In the genomic region with DNA sequence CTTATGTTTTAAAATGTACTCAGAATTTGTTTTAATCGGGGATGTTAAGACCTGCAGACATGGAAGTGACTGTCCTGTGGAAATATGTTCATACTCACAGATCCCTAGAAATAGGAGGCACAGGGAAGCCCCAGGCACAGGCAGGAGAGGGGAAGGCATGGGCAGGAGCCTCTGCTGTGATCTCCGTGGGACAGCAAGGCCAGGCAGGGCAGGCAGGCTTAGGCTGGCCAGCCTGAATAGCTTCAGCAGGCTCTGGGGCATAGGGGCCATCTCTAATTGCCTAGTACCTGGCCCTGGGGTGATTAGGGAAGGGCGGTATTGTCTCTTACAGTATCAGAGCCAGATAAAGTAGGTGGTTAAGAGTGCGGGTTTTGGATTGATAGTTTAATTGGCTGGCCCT, we compare ENCODE assay signal across 27 cellular contexts. TPM values are rescaled to one million over a fixed set of nuclear protein-coding genes. Genes with fewer than 3 reads are reported as not detected.
"Had no signal": no experiment of that assay in that cellular context is flagged by ENCODE, and none has a peak within 500 bp of the region (broad histone marks: within the 10 kb centered on the region; RNA-seq: fewer than 3 reads in every experiment).

No MANE protein-coding gene starts in this region.

- H3K4me3 Mint-ChIP-seq: dendritic cell treated with granulocyte-macrophage colony-stimulating factor and Interleukin-4, amounts not matched to agents 40 ng/mL and 50 ng/mL, for 4 days; effector memory CD8-positive, alpha-beta T cell; endodermal cell had no signal

- H3K27ac Mint-ChIP-seq: dendritic cell treated with granulocyte-macrophage colony-stimulating factor and Interleukin-4, amounts not matched to agents 40 ng/mL and 50 ng/mL, for 4 days; effector memory CD8-positive, alpha-beta T cell; endodermal cell had no signal

- H3K4me3 ChIP-seq: colonic mucosa, coronary artery, dorsolateral prefrontal cortex, esophagus muscularis mucosa, esophagus squamous epithelium, gastrocnemius medialis, gastroesophageal sphincter, heart left ventricle, heart right ventricle had no signal

- H3K4me1 Mint-ChIP-seq: endodermal cell had no signal

- H3K36me3 ChIP-seq: colonic mucosa, esophagus muscularis mucosa, esophagus squamous epithelium, gastrocnemius medialis, gastroesophageal sphincter, heart left ventricle, heart right ventricle had no signal

- ATAC-seq: effector memory CD8-positive, alpha-beta T cell; esophagus mucosa; foreskin keratinocyte; gastrocnemius medialis; gastroesophageal sphincter; heart left ventricle; heart right ventricle had no signal

- H3K4me1 ChIP-seq: colonic mucosa, esophagus squamous epithelium, foreskin keratinocyte, gastrocnemius medialis, heart left ventricle, heart right ventricle had no signal

- H3K9me3 ChIP-seq: colonic mucosa, esophagus muscularis mucosa, gastrocnemius medialis, gastroesophageal sphincter, heart left ventricle had no signal

- DNase-seq: colonic mucosa; cortex of kidney; dermis blood vessel endothelial cell; dorsolateral prefrontal cortex; effector CD4-positive, alpha-beta T cell; effector CD8-positive, alpha-beta T cell; effector memory CD4-positive, alpha-beta T cell; effector memory CD8-positive, alpha-beta T cell; endodermal cell; erythroblast; esophagus squamous epithelium; foreskin fibroblast; foreskin keratinocyte; foreskin melanocyte; gastrocnemius medialis; glutamatergic neuron; head of caudate nucleus; heart left ventricle; heart right ventricle had no signal

- H3K9me3 Mint-ChIP-seq: dendritic cell treated with granulocyte-macrophage colony-stimulating factor and Interleukin-4, amounts not matched to agents 40 ng/mL and 50 ng/mL, for 4 days had no signal

- H3K27ac ChIP-seq: colonic mucosa, coronary artery, dorsolateral prefrontal cortex, epithelial cell of prostate, esophagus muscularis mucosa, esophagus squamous epithelium, foreskin keratinocyte, gastrocnemius medialis, gastroesophageal sphincter, heart left ventricle, heart right ventricle had no signal

- H3K27me3 ChIP-seq: colonic mucosa had no signal

RNA-seq across cellular contexts. Expression of a gene that starts 59.8 kb away (rescaled TPM):
- total RNA-seq: dermis blood vessel endothelial cell, dermis microvascular lymphatic vessel endothelial cell, endothelial cell of umbilical vein, foreskin keratinocyte, gastrocnemius medialis had no signal
- polyA plus RNA-seq: endothelial cell of umbilical vein, foreskin keratinocyte, heart left ventricle had no signal
